ENCODE assay signal across 29 cellular contexts in genomic region chr9:131297903-131298302, GRCh38. TPM values are rescaled to one million over a fixed set of nuclear protein-coding genes. Genes with fewer than 3 reads are reported as not detected.
DNase-seq lines count a peak whose midpoint lies in the region; ATAC-seq and TF ChIP-seq lines count a peak whose summit lies in the region.
"Had no signal": no experiment of that assay in that cellular context is flagged by ENCODE, and none has a peak within 500 bp of the region (broad histone marks: within the 10 kb centered on the region; RNA-seq: fewer than 3 reads in every experiment).

No MANE protein-coding gene starts in this region.

- H3K27ac ChIP-seq in gastrocnemius medialis = peak overlapping the region; percentile 96 to 100 (median 98)
- H3K27ac ChIP-seq: esophagus squamous epithelium, neutrophil, tibial artery had no signal

- H3K4me3 Mint-ChIP-seq in HFFc6 = no peak overlapping the region
- no peak overlapping the region for H3K4me3 Mint-ChIP-seq in natural killer cell treated with Interleukin-12 subunit alpha and Interleukin-12 subunit beta and Interleukin-15 and Interleukin-18, amount 100 ng/mL, for 72 hours
- H3K4me3 Mint-ChIP-seq: activated CD4-positive, alpha-beta memory T cell treated with anti-CD3 and anti-CD28 coated beads, Interleukin-2, amount 10 ng/mL, durations not matched to agents 7 days and 5 days; activated naive CD8-positive, alpha-beta T cell; dendritic cell treated with granulocyte-macrophage colony-stimulating factor and Interleukin-4, amounts not matched to agents 40 ng/mL and 50 ng/mL, for 4 days; H9 had no signal

- no peaks in the 10 kb centered on the region for H3K36me3 ChIP-seq in gastrocnemius medialis
- H3K36me3 ChIP-seq: esophagus squamous epithelium, neutrophil had no signal

- no peaks in the 10 kb centered on the region for H3K36me3 Mint-ChIP-seq in HFFc6 (ENCODE audit: low read depth)
- H3K36me3 Mint-ChIP-seq in natural killer cell treated with Interleukin-12 subunit alpha and Interleukin-12 subunit beta and Interleukin-15 and Interleukin-18, amount 100 ng/mL, for 72 hours = no peaks in the 10 kb centered on the region
- H3K36me3 Mint-ChIP-seq: activated naive CD8-positive, alpha-beta T cell had no signal

- in situ Hi-C loops in gastrocnemius medialis (cut with MboI; ENCODE audit: low sequenced_read_pairs in 4 of 4) = no loop called here

- TF ChIP-seq POLR2A in erythroblast (IDR thresholded peaks at IDR 0.05; ENCODE audit: low read length) (no peak), gastrocnemius medialis (IDR thresholded peaks at IDR 0.05) (no peak)

- no peaks in the 10 kb centered on the region for H3K9me3 ChIP-seq in gastrocnemius medialis
- H3K9me3 ChIP-seq: esophagus squamous epithelium, neutrophil, tibial artery had no signal

- no peaks in the 10 kb centered on the region for H3K27me3 ChIP-seq in gastrocnemius medialis
- H3K27me3 ChIP-seq: esophagus squamous epithelium, neutrophil, tibial artery had no signal

- no peak overlapping the region for H3K27ac Mint-ChIP-seq in HFFc6
- H3K27ac Mint-ChIP-seq in natural killer cell treated with Interleukin-12 subunit alpha and Interleukin-12 subunit beta and Interleukin-15 and Interleukin-18, amount 100 ng/mL, for 72 hours = no peak overlapping the region
- H3K27ac Mint-ChIP-seq: activated CD4-positive, alpha-beta memory T cell treated with anti-CD3 and anti-CD28 coated beads, Interleukin-2, amount 10 ng/mL, durations not matched to agents 7 days and 5 days; activated naive CD8-positive, alpha-beta T cell; dendritic cell treated with granulocyte-macrophage colony-stimulating factor and Interleukin-4, amounts not matched to agents 40 ng/mL and 50 ng/mL, for 4 days had no signal

- TF ChIP-seq CTCF in HFFc6 (IDR thresholded peaks at IDR 0.05) = no peak
- TF ChIP-seq CTCF in gastrocnemius medialis (IDR thresholded peaks at IDR 0.05 in 4 of 5, conservative IDR thresholded peaks at IDR 0.05 in 1 of 5) = no peak

- intact Hi-C loops in left ventricle myocardium superior (cut with micrococcal nuclease) (no loop called here), gastrocnemius medialis (cut with DNase I; ENCODE audit: low total_unique reads) (loop anchor here (5.0 kb wide), 1 partner anchor 39 kb away; no protein-coding TSS in a partner anchor)

- H3K4me3 ChIP-seq in gastrocnemius medialis = no peak overlapping the region
- H3K4me3 ChIP-seq: esophagus squamous epithelium, lung, tibial artery had no signal

- H3K27me3 Mint-ChIP-seq in HFFc6 (ENCODE audit: insufficient read depth) = no peaks in the 10 kb centered on the region; the same call in none of the 2 replicates
- no peaks in the 10 kb centered on the region for H3K27me3 Mint-ChIP-seq in natural killer cell treated with Interleukin-12 subunit alpha and Interleukin-12 subunit beta and Interleukin-15 and Interleukin-18, amount 100 ng/mL, for 72 hours
- H3K27me3 Mint-ChIP-seq: activated naive CD8-positive, alpha-beta T cell; dendritic cell treated with granulocyte-macrophage colony-stimulating factor and Interleukin-4, amounts not matched to agents 40 ng/mL and 50 ng/mL, for 4 days had no signal

- peaks cover 71 to 85% of the 10 kb centered on the region in 2 donors for H3K4me1 ChIP-seq in gastrocnemius medialis
- H3K4me1 ChIP-seq: esophagus squamous epithelium, tibial artery had no signal

- H3K9me3 Mint-ChIP-seq in HFFc6 = no peaks in the 10 kb centered on the region
- H3K9me3 Mint-ChIP-seq in natural killer cell treated with Interleukin-12 subunit alpha and Interleukin-12 subunit beta and Interleukin-15 and Interleukin-18, amount 100 ng/mL, for 72 hours = no peaks in the 10 kb centered on the region
- H3K9me3 Mint-ChIP-seq: activated CD4-positive, alpha-beta memory T cell treated with anti-CD3 and anti-CD28 coated beads, Interleukin-2, amount 10 ng/mL, durations not matched to agents 7 days and 5 days; dendritic cell treated with granulocyte-macrophage colony-stimulating factor and Interleukin-4, amounts not matched to agents 40 ng/mL and 50 ng/mL, for 4 days; H9 had no signal

- ATAC-seq in left ventricle myocardium superior (peak; percentile 67), gastrocnemius medialis (peak; percentile 59 to 64)
- ATAC-seq in natural killer cell treated with Interleukin-12 subunit alpha and Interleukin-12 subunit beta and Interleukin-15 and Interleukin-18, amount 100 ng/mL, for 72 hours = no peak

- 0 out of 2 replicates have a peak, but pooled peaks cover 6% of the 10 kb centered on the region for H3K4me1 Mint-ChIP-seq in HFFc6 (ENCODE audit: low read depth)
- no peaks in the 10 kb centered on the region for H3K4me1 Mint-ChIP-seq in natural killer cell treated with Interleukin-12 subunit alpha and Interleukin-12 subunit beta and Interleukin-15 and Interleukin-18, amount 100 ng/mL, for 72 hours (ENCODE audit: low read depth in 2 of 2)
- H3K4me1 Mint-ChIP-seq: activated CD4-positive, alpha-beta memory T cell treated with anti-CD3 and anti-CD28 coated beads, Interleukin-2, amount 10 ng/mL, durations not matched to agents 7 days and 5 days had no signal

- DNase-seq in HFFc6 = peak; percentile 24
- peak; percentile 63 to 87 for DNase-seq in erythroblast (lab: John Stamatoyannopoulos, UW)
- DNase-seq in left ventricle myocardium superior = no peak
- peak in 1 of 2 donors; percentile 81 for DNase-seq in gastrocnemius medialis
- DNase-seq in natural killer cell treated with Interleukin-12 subunit alpha and Interleukin-12 subunit beta and Interleukin-15 and Interleukin-18, amount 100 ng/mL, for 72 hours (ENCODE audit: low spot score) = no peak
- no peak for DNase-seq in cerebellar nuclear complex (lab: John Stamatoyannopoulos, UW)
- DNase-seq in LoVo (ENCODE audit: low spot score) = no peak
- DNase-seq: ACHN; activated CD4-positive, alpha-beta memory T cell treated with anti-CD3 and anti-CD28 coated beads, Interleukin-2, amount 10 ng/mL, durations not matched to agents 7 days and 5 days; activated CD4-positive, alpha-beta T cell treated with anti-CD3 and anti-CD28 coated beads for 1 hour; aorta; COR-L47; DMS53; esophagus squamous epithelium; GDM1; H9; NCI-H1105; NCI-H187 treated with DMSO at 0.1 percent for 48 hours; NCI-H2227 treated with DMSO at 0.1 percent for 48 hours; NCI-H69; small intestine; stimulated activated CD4-positive, alpha-beta T cell treated with anti-CD3 and anti-CD28 coated beads, Interleukin-1b, Interleukin-23, amount 100 ng/mL, for 48 hours; T-helper 1 cell; tibial artery had no signal

RNA-seq across cellular contexts. Expression of gene PLPP7, which starts 8.4 kb away (rescaled TPM):
- total RNA-seq in HFFc6 (2021; fragmentation: NEBNext Ultra II Directional; extraction: Animal tissue kit (Norgen Biotek cat#: 25700)) = 10 to 100 TPM in 1 of 6 experiments, 1 to 10 TPM in 5; 1.2 to 10.2 (median 1.9) TPM
- total RNA-seq in left ventricle myocardium superior (127 TPM), gastrocnemius medialis (100 to 1,000 TPM; 110 to 395 (median 184) TPM)
- total RNA-seq in natural killer cell treated with Interleukin-12 subunit alpha and Interleukin-12 subunit beta and Interleukin-15 and Interleukin-18, amount 100 ng/mL, for 72 hours = under 1 TPM in 1 of 2 donors, not detected in 1; 0.74 TPM
- total RNA-seq: activated CD4-positive, alpha-beta memory T cell treated with anti-CD3 and anti-CD28 coated beads, Interleukin-2, amount 10 ng/mL, durations not matched to agents 7 days and 5 days; MCF 10A had no signal

RNA-seq across cellular contexts. Expression of gene FAM78A, which starts 21.6 kb away (rescaled TPM):
- under 1 TPM; 0.11 to 0.83 (median 0.34) TPM for total RNA-seq in HFFc6 (2021; fragmentation: NEBNext Ultra II Directional; extraction: Animal tissue kit (Norgen Biotek cat#: 25700))
- total RNA-seq in left ventricle myocardium superior (69.1 TPM), gastrocnemius medialis (10 to 100 TPM in 2 of 4 donors, 1 to 10 TPM in 2; 3.6 to 16.0 (median 10.1) TPM)
- total RNA-seq in natural killer cell treated with Interleukin-12 subunit alpha and Interleukin-12 subunit beta and Interleukin-15 and Interleukin-18, amount 100 ng/mL, for 72 hours = 10 to 100 TPM; 46.2 to 53.3 TPM

Comparison
In these comparisons a context has a peak if more than half of its experiments do, and no peak if none do; other contexts are left out.
1. DNase-seq: peak in HFFc6 (single experiment) and erythroblast (2 of 2); none in left ventricle myocardium superior (single experiment), natural killer cell treated with Interleukin-12 subunit alpha and Interleukin-12 subunit beta and Interleukin-15 and Interleukin-18, amount 100 ng/mL, for 72 hours (single experiment), cerebellar nuclear complex (0 of 2) and LoVo (single experiment).
2. ATAC-seq: peak in left ventricle myocardium superior (single experiment) and gastrocnemius medialis (2 of 2); none in natural killer cell treated with Interleukin-12 subunit alpha and Interleukin-12 subunit beta and Interleukin-15 and Interleukin-18, amount 100 ng/mL, for 72 hours (0 of 2).
3. RNA of gene PLPP7, which starts 8.4 kb away (total RNA-seq): 110 to 395 TPM in gastrocnemius medialis and 127 TPM in left ventricle myocardium superior (single experiment); 1.2 to 10.2 TPM in HFFc6 and 0.74 TPM in natural killer cell treated with Interleukin-12 subunit alpha and Interleukin-12 subunit beta and Interleukin-15 and Interleukin-18, amount 100 ng/mL, for 72 hours; every median in the first group is over 4 times any median in the second.